In genomic region chr6:149859368-149859767, GRCh38 we compare ENCODE assay signal across 2 cellular contexts.
A peak's percentile ranks its signal among the peaks of the same experiment; 100 is the strongest.
TF ChIP-seq lines count a peak whose summit lies in the region.

No MANE protein-coding gene starts in this region.

TF ChIP-seq in A549, 52 proteins besides CTCF, POLR2A, EP300 and RAD21:
- no peak for TF ChIP-seq MAZ (IDR thresholded peaks at IDR 0.05; ENCODE audit: borderline replicate concordance, low read depth, low read length)
- no peak for TF ChIP-seq JUN (IDR thresholded peaks at IDR 0.05)
- TF ChIP-seq CEBPB (IDR thresholded peaks at IDR 0.05) = peak; percentile 18 to 39; a peak in 1 of 4 replicates
- no peak for TF ChIP-seq ZC3H11A (IDR thresholded peaks at IDR 0.05)

TF ChIP-seq in K562, 482 proteins besides CTCF, POLR2A, EP300 and RAD21:
- TF ChIP-seq HOMEZ (CRISPR knock-in tag; IDR thresholded peaks at IDR 0.05) (no peak), ELK1 (CRISPR knock-in tag; IDR thresholded peaks at IDR 0.05) (no peak), MAFG (tag; conservative IDR thresholded peaks at IDR 0.05) (0 out of 2 replicates have a peak, but pooled peaks have one; percentile 36), ZNF316 (IDR thresholded peaks at IDR 0.05) (peak; percentile 43), KLF1 (tag; IDR thresholded peaks at IDR 0.05) (no peak), ZNF785 (CRISPR knock-in tag; IDR thresholded peaks at IDR 0.05) (no peak), PCBP2 (IDR thresholded peaks at IDR 0.05; ENCODE audit: low read depth, low read length, poor library complexity, severe bottlenecking) (no peak), CREB3 (tag; conservative IDR thresholded peaks at IDR 0.05; ENCODE audit: low read depth) (no peak)
